In the genomic region with DNA sequence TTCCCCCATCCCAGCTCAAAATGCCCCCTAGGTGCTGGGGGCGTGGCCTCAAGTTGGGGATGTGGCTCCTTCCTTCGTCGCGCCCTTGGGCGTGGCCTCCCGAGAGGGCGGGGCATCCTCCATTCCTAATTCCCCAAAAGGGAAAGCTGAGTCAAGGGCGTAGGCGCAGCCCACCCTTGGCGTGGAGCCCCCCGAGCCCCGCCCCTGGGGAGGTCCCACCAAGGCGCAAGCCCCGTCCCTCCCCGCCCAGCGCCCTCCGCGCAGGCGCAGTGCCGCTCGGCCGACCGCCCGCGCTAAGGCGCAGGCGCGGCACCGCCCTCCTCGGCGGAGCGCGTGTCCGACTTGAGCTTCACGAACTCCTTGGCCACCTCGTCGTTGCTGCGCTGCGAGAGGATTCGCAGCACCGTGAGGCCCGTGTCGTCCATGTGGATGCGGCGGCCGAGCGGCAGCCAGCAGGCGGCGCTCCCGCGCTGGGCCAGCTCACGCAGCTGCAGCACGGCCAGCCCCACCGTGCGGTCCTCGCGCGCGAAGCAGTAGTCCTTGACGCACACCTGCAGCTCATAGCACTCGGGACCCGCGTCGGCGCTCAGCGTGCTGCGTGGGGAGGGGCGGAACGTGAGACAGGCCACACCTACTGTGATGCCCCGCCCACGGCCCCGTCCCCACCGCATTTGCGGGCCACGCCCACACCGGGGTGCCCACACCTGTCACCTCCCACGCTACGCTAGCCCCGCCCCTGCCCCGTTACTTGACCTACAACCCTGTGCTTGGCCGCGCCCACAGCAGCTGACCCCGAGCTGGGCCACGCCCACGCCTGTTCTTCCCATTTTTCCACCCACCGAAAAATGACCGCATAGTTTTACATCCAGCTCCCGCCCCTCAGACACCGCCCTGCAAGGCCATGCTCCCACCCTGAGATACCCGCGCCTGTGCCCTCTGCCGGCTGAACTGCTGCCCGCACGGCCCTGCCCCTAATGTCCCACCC, we compare ENCODE assay signal across 1 cellular context.
TF ChIP-seq lines count a peak whose summit lies in the region.

No MANE protein-coding gene starts in this region.

TF ChIP-seq in A549, 52 proteins besides CTCF, POLR2A, EP300 and RAD21 (continued from another document):
- TF ChIP-seq PBX3 (IDR thresholded peaks at IDR 0.05) (no peak; the same call in 1 of the 2 replicates), KDM1A (IDR thresholded peaks at IDR 0.05; ENCODE audit: low read depth) (no peak), NR3C1 (IDR thresholded peaks at IDR 0.05) (no peak), CBX2 (IDR thresholded peaks at IDR 0.05; ENCODE audit: borderline replicate concordance, low read depth) (no peak), SMC3 (IDR thresholded peaks at IDR 0.05) (peak; percentile 35; the same call in 1 of the 3 replicates), ZFP36 (IDR thresholded peaks at IDR 0.05; ENCODE audit: borderline replicate concordance, partially characterized antibody) (no peak), ZSCAN20 (CRISPR knock-in tag; IDR thresholded peaks at IDR 0.05) (no peak), ZNF302 (CRISPR knock-in tag; IDR thresholded peaks at IDR 0.05) (no peak), TP53 (CRISPR knock-in tag; IDR thresholded peaks at IDR 0.05) (0 out of 2 replicates have a peak, but pooled peaks have one; percentile 16), FOXS1 (CRISPR knock-in tag; IDR thresholded peaks at IDR 0.05) (no peak), HOXB13 (CRISPR knock-in tag; IDR thresholded peaks at IDR 0.05; ENCODE audit: low read depth) (no peak), ESRRA (IDR thresholded peaks at IDR 0.05; ENCODE audit: borderline replicate concordance, low read length) (no peak), MYC (IDR thresholded peaks at IDR 0.05; ENCODE audit: borderline replicate concordance, low read length) (peak; percentile 47; the same call in 1 of the 2 replicates), BHLHE40 (IDR thresholded peaks at IDR 0.05; ENCODE audit: low read depth, low read length) (no peak), FOSB (CRISPR knock-in tag; IDR thresholded peaks at IDR 0.05) (no peak), HES2 (IDR thresholded peaks at IDR 0.05) (no peak), CHD2 (IDR thresholded peaks at IDR 0.05; ENCODE audit: low read length, partially characterized antibody) (no peak), MAX (IDR thresholded peaks at IDR 0.05) (peak; percentile 97), ATOH8 (CRISPR knock-in tag; IDR thresholded peaks at IDR 0.05; ENCODE audit: low read depth) (no peak), MAZ (IDR thresholded peaks at IDR 0.05; ENCODE audit: borderline replicate concordance, low read depth, low read length) (no peak), PHF8 (IDR thresholded peaks at IDR 0.05; ENCODE audit: borderline replicate concordance, low read depth) (no peak; the same call in 1 of the 2 replicates), RFX5 (IDR thresholded peaks at IDR 0.05) (0 out of 2 replicates have a peak, but pooled peaks have one; percentile 16), CEBPB (IDR thresholded peaks at IDR 0.05) (no peak), EHF (CRISPR knock-in tag; IDR thresholded peaks at IDR 0.05) (no peak), JUN (IDR thresholded peaks at IDR 0.05) (peak; percentile 76 to 84; a peak in 4 of 5 replicates), HEYL (CRISPR knock-in tag; IDR thresholded peaks at IDR 0.05) (no peak), EHMT2 (IDR thresholded peaks at IDR 0.05; ENCODE audit: low read depth) (no peak), ZC3H11A (IDR thresholded peaks at IDR 0.05) (no peak)
- TF ChIP-seq, protein P1, sequence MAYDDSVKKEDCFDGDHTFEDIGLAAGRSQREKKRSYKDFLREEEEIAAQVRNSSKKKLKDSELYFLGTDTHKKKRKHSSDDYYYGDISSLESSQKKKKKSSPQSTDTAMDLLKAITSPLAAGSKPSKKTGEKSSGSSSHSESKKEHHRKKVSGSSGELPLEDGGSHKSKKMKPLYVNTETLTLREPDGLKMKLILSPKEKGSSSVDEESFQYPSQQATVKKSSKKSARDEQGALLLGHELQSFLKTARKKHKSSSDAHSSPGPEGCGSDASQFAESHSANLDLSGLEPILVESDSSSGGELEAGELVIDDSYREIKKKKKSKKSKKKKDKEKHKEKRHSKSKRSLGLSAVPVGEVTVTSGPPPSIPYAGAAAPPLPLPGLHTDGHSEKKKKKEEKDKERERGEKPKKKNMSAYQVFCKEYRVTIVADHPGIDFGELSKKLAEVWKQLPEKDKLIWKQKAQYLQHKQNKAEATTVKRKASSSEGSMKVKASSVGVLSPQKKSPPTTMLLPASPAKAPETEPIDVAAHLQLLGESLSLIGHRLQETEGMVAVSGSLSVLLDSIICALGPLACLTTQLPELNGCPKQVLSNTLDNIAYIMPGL (CRISPR knock-in tag; IDR thresholded peaks at IDR 0.05; ENCODE audit: borderline replicate concordance) = no peak
- TF ChIP-seq, protein P2, sequence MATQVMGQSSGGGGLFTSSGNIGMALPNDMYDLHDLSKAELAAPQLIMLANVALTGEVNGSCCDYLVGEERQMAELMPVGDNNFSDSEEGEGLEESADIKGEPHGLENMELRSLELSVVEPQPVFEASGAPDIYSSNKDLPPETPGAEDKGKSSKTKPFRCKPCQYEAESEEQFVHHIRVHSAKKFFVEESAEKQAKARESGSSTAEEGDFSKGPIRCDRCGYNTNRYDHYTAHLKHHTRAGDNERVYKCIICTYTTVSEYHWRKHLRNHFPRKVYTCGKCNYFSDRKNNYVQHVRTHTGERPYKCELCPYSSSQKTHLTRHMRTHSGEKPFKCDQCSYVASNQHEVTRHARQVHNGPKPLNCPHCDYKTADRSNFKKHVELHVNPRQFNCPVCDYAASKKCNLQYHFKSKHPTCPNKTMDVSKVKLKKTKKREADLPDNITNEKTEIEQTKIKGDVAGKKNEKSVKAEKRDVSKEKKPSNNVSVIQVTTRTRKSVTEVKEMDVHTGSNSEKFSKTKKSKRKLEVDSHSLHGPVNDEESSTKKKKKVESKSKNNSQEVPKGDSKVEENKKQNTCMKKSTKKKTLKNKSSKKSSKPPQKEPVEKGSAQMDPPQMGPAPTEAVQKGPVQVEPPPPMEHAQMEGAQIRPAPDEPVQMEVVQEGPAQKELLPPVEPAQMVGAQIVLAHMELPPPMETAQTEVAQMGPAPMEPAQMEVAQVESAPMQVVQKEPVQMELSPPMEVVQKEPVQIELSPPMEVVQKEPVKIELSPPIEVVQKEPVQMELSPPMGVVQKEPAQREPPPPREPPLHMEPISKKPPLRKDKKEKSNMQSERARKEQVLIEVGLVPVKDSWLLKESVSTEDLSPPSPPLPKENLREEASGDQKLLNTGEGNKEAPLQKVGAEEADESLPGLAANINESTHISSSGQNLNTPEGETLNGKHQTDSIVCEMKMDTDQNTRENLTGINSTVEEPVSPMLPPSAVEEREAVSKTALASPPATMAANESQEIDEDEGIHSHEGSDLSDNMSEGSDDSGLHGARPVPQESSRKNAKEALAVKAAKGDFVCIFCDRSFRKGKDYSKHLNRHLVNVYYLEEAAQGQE (IDR thresholded peaks at IDR 0.05) = no peak
- TF ChIP-seq, protein P3, sequence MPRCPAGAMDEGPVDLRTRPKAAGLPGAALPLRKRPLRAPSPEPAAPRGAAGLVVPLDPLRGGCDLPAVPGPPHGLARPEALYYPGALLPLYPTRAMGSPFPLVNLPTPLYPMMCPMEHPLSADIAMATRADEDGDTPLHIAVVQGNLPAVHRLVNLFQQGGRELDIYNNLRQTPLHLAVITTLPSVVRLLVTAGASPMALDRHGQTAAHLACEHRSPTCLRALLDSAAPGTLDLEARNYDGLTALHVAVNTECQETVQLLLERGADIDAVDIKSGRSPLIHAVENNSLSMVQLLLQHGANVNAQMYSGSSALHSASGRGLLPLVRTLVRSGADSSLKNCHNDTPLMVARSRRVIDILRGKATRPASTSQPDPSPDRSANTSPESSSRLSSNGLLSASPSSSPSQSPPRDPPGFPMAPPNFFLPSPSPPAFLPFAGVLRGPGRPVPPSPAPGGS (IDR thresholded peaks at IDR 0.05) = peak; percentile 76; the same call in 1 of the 3 replicates
- TF ChIP-seq, protein P4, sequence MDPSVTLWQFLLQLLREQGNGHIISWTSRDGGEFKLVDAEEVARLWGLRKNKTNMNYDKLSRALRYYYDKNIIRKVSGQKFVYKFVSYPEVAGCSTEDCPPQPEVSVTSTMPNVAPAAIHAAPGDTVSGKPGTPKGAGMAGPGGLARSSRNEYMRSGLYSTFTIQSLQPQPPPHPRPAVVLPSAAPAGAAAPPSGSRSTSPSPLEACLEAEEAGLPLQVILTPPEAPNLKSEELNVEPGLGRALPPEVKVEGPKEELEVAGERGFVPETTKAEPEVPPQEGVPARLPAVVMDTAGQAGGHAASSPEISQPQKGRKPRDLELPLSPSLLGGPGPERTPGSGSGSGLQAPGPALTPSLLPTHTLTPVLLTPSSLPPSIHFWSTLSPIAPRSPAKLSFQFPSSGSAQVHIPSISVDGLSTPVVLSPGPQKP (IDR thresholded peaks at IDR 0.05; ENCODE audit: low read depth, low read length) = no peak
